8 cellular contexts compared by ENCODE assay signal in the genomic region with DNA sequence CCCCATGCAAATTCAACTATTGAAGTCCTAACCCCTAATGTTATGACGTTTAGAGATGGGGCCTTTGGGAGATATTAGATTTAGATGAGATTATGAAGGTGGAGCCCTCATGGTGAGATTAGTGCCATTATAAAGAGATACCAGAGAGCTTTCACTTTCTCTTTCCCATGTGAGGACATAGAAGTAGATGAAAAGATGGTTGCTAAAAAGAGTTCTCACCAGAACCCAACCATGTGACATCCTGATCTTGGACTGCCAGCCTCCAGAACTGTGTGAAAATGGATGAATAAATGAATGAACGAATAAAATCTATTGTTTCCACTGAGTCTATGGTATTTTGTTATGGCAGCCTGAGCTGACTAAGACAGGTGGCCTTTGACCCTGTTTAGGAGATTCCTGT. TPM values are rescaled to one million over a fixed set of nuclear protein-coding genes. Genes with fewer than 3 reads are reported as not detected.
A peak's percentile ranks its signal among the peaks of the same experiment; 100 is the strongest.
DNase-seq lines count a peak whose midpoint lies in the region; ATAC-seq, FAIRE-seq and TF ChIP-seq lines count a peak whose summit lies in the region.

No MANE protein-coding gene starts in this region.

- DNase-seq in GM12891 (ENCODE audit: insufficient read length, low spot score) (no peak), fibroblast of villous mesenchyme (ENCODE audit: low read depth) (peak; percentile 27), NCI-H1436 treated with DMSO at 0.1 percent for 48 hours (lab: John Stamatoyannopoulos, UW) (no peak), GDM1 (lab: John Stamatoyannopoulos, UW) (no peak), iPS-NIHi7 (ENCODE audit: extremely low spot score) (no peak), SHP77 treated with DMSO at 0.1 percent for 48 hours (lab: John Stamatoyannopoulos, UW) (no peak)

- TF ChIP-seq POLR2A in GM12891 (IDR thresholded peaks at IDR 0.05; ENCODE audit: low read depth, low read length) = no peak

- ATAC-seq in GM21447 (IDR thresholded peaks at IDR 0.05; ENCODE audit: unreplicated experiment) (peak; percentile 37), HG03457 (IDR thresholded peaks at IDR 0.05; ENCODE audit: unreplicated experiment) (peak; percentile 40)

- H3K4me3 ChIP-seq in fibroblast of villous mesenchyme (ENCODE audit: low read depth, low read length) = no peak overlapping the region

- no peak for TF ChIP-seq CTCF in fibroblast of villous mesenchyme (IDR thresholded peaks at IDR 0.05; ENCODE audit: insufficient read depth, low read depth, low read length)

- FAIRE-seq in GM12891 (lab: Jason Lieb, UNC) = peak; percentile 72

TF ChIP-seq in GM12891, 5 proteins besides CTCF, POLR2A, EP300 and RAD21:
- TF ChIP-seq POU2F2 (IDR thresholded peaks at IDR 0.05; ENCODE audit: low read depth, low read length) (no peak), POLR2AphosphoS5 (IDR thresholded peaks at IDR 0.05; ENCODE audit: low read depth, low read length) (no peak), PAX5 (IDR thresholded peaks at IDR 0.05; ENCODE audit: insufficient read depth, low read length, severe bottlenecking) (no peak), TAF1 (IDR thresholded peaks at IDR 0.05; ENCODE audit: low read depth, low read length) (no peak), SPI1 (IDR thresholded peaks at IDR 0.05; ENCODE audit: low read depth, low read length) (no peak)

RNA-seq across cellular contexts. Expression of gene FBXO30, which starts 50.6 kb away (rescaled TPM):
- 1.7 TPM for polyA plus RNA-seq in GM12891 (2012; ENCODE audit: low read depth, missing spikeins)
- total RNA-seq in fibroblast of villous mesenchyme = 8.7 and 16.0 TPM in 2 replicates
